Comparison of ENCODE assay signal across 25 cellular contexts in genomic region chr1:213606252-213606820, GRCh38.
"Had no signal": no experiment of that assay in that cellular context is flagged by ENCODE, and none has a peak within 500 bp of the region (broad histone marks: within the 10 kb centered on the region; RNA-seq: fewer than 3 reads in every experiment).

No MANE protein-coding gene starts in this region.

- ATAC-seq: body of pancreas; effector memory CD8-positive, alpha-beta T cell; lower lobe of right lung; natural killer cell had no signal

- H3K36me3 ChIP-seq: adrenal gland, gastrocnemius medialis, lower lobe of right lung, neural progenitor cell, spleen, transverse colon had no signal

- DNase-seq: activated CD4-positive, alpha-beta T cell treated with anti-CD3 and anti-CD28 coated beads for 48 hours; activated CD4-positive, alpha-beta T cell treated with anti-CD3 and anti-CD28 coated beads, Interleukin-2, amount 50 U/mL, for 48 hours; activated CD8-positive, alpha-beta memory T cell treated with anti-CD3 and anti-CD28 coated beads for 24 hours; activated effector memory CD4-positive, alpha-beta T cell treated with anti-CD3 and anti-CD28 coated beads, Interleukin-2, amount 50 U/mL, for 16 hours; activated naive CD4-positive, alpha-beta T cell treated with anti-CD3 and anti-CD28 coated beads for 36 hours; activated naive CD8-positive, alpha-beta T cell treated with anti-CD3 and anti-CD28 coated beads for 36 hours; adrenal gland; aorta; cortex of kidney; effector memory CD8-positive, alpha-beta T cell; gastrocnemius medialis; hippocampal formation; left cardiac atrium; lower lobe of right lung; mesenchymal stem cell; natural killer cell; occipital lobe; psoas muscle; spleen; stimulated activated naive CD4-positive, alpha-beta T cell; transverse colon had no signal

- H3K9me3 Mint-ChIP-seq: activated naive CD4-positive, alpha-beta T cell treated with anti-CD3 and anti-CD28 coated beads for 36 hours; activated naive CD8-positive, alpha-beta T cell treated with anti-CD3 and anti-CD28 coated beads for 36 hours; activated T-helper 1 cell treated with anti-CD3 and anti-CD28 coated beads, Interleukin-12 subunit alpha, Interleukin-12 subunit beta, Interleukin-2, Interleukin-4 antibody, amounts not matched to agents 30 ng/mL and 10 ng/mL and 1 ng/mL, durations not matched to agents 14 hours and 24 hours and 36 hours; natural killer cell; neural progenitor cell had no signal

- H3K4me1 ChIP-seq: adrenal gland, gastrocnemius medialis, lower lobe of right lung, neural progenitor cell, parathyroid adenoma, transverse colon had no signal

- H3K9me3 ChIP-seq: adrenal gland, body of pancreas, gastrocnemius medialis, lower lobe of right lung, psoas muscle, spleen, transverse colon had no signal

- H3K4me3 Mint-ChIP-seq: activated naive CD4-positive, alpha-beta T cell treated with anti-CD3 and anti-CD28 coated beads for 36 hours; activated naive CD8-positive, alpha-beta T cell treated with anti-CD3 and anti-CD28 coated beads for 36 hours; activated T-helper 1 cell treated with anti-CD3 and anti-CD28 coated beads, Interleukin-12 subunit alpha, Interleukin-12 subunit beta, Interleukin-2, Interleukin-4 antibody, amounts not matched to agents 30 ng/mL and 10 ng/mL and 1 ng/mL, durations not matched to agents 14 hours and 24 hours and 36 hours; effector memory CD8-positive, alpha-beta T cell; natural killer cell; neural progenitor cell had no signal

- H3K4me3 ChIP-seq: adrenal gland, body of pancreas, gastrocnemius medialis, lower lobe of right lung, neural progenitor cell, psoas muscle, spleen, transverse colon had no signal

- H3K4me1 Mint-ChIP-seq: activated naive CD8-positive, alpha-beta T cell treated with anti-CD3 and anti-CD28 coated beads for 36 hours; natural killer cell; neural progenitor cell had no signal

- H3K27ac Mint-ChIP-seq: activated naive CD4-positive, alpha-beta T cell treated with anti-CD3 and anti-CD28 coated beads for 36 hours; activated naive CD8-positive, alpha-beta T cell treated with anti-CD3 and anti-CD28 coated beads for 36 hours; activated T-helper 1 cell treated with anti-CD3 and anti-CD28 coated beads, Interleukin-12 subunit alpha, Interleukin-12 subunit beta, Interleukin-2, Interleukin-4 antibody, amounts not matched to agents 30 ng/mL and 10 ng/mL and 1 ng/mL, durations not matched to agents 14 hours and 24 hours and 36 hours; effector memory CD8-positive, alpha-beta T cell; natural killer cell; neural progenitor cell had no signal

- H3K36me3 Mint-ChIP-seq: activated naive CD8-positive, alpha-beta T cell treated with anti-CD3 and anti-CD28 coated beads for 36 hours; natural killer cell; neural progenitor cell had no signal
